Comparison of ENCODE assay signal across 29 cellular contexts in genomic region chr12:25935355-25936144, GRCh38. TPM values are rescaled to one million over a fixed set of nuclear protein-coding genes. Genes with fewer than 3 reads are reported as not detected.
DNase-seq lines count a peak whose midpoint lies in the region; ATAC-seq and TF ChIP-seq lines count a peak whose summit lies in the region.
"Had no signal": no experiment of that assay in that cellular context is flagged by ENCODE, and none has a peak within 500 bp of the region (broad histone marks: within the 10 kb centered on the region; RNA-seq: fewer than 3 reads in every experiment).

No MANE protein-coding gene starts in this region.

- H4K20me1 ChIP-seq in Karpas-422 (ENCODE audit: insufficient read depth, low read depth, low read length), result no peaks in the 10 kb centered on the region

- no peak overlapping the region for H3K23ac ChIP-seq in trophoblast cell (ENCODE audit: low read length)

- H3K4me1 ChIP-seq in trophoblast cell (ENCODE audit: control insufficient read depth in 1 of 2, insufficient read depth in 2 of 2, low read length in 2 of 2) (peaks cover 2% of the 10 kb centered on the region in 2 experiments), Karpas-422 (ENCODE audit: low read length) (no peaks in the 10 kb centered on the region)
- H3K4me1 ChIP-seq: HAP-1, left lung had no signal

- H3K79me2 ChIP-seq in trophoblast cell (ENCODE audit: control insufficient read depth, insufficient read depth, low read length, poor library complexity), result no peaks in the 10 kb centered on the region
- H3K79me2 ChIP-seq in Karpas-422 (ENCODE audit: low read length), result no peaks in the 10 kb centered on the region

- H4K8ac ChIP-seq in trophoblast cell (ENCODE audit: low read depth, low read length), result no peak overlapping the region

- no peaks in the 10 kb centered on the region for H3K36me3 Mint-ChIP-seq in naive thymus-derived CD8-positive, alpha-beta T cell
- H3K36me3 Mint-ChIP-seq: natural killer cell treated with Interleukin-12 subunit alpha and Interleukin-12 subunit beta and Interleukin-15 and Interleukin-18, amount 100 ng/mL, for 72 hours; stimulated activated effector memory CD8-positive, alpha-beta T cell treated with anti-CD3 and anti-CD28 coated beads, Interleukin-12 subunit alpha, Interleukin-12 subunit beta, amount 100 ng/mL, for 72 hours had no signal

- no peak overlapping the region for H2BK120ac ChIP-seq in trophoblast cell (ENCODE audit: insufficient read depth, low read length, poor library complexity)

- no CpG with 5 or more reads among the region's 9 CpGs for WGBS in trophoblast cell (ENCODE audit: extremely low coverage, insufficient coverage, insufficient read length)

- H3K4me2 ChIP-seq in trophoblast cell (ENCODE audit: low read length) (no peak overlapping the region), Karpas-422 (ENCODE audit: low read depth, low read length, poor library complexity, severe bottlenecking) (no peak overlapping the region)

- no peaks in the 10 kb centered on the region for H3K9me2 ChIP-seq in Karpas-422 (replicated peaks; ENCODE audit: insufficient read depth, low read length)

- H3K9me3 ChIP-seq in trophoblast cell (ENCODE audit: insufficient read depth, low read depth, low read length), result no peaks in the 10 kb centered on the region
- no peaks in the 10 kb centered on the region for H3K9me3 ChIP-seq in Karpas-422 (ENCODE audit: low read length)
- H3K9me3 ChIP-seq: Caco-2, HAP-1, left lung had no signal

- no peaks in the 10 kb centered on the region for H3K4me1 Mint-ChIP-seq in naive thymus-derived CD8-positive, alpha-beta T cell
- H3K4me1 Mint-ChIP-seq: stimulated activated effector memory CD8-positive, alpha-beta T cell treated with anti-CD3 and anti-CD28 coated beads, Interleukin-12 subunit alpha, Interleukin-12 subunit beta, amount 100 ng/mL, for 72 hours had no signal

- H3K27me3 ChIP-seq in trophoblast cell (ENCODE audit: insufficient read depth, low read length), result no peaks in the 10 kb centered on the region
- no peaks in the 10 kb centered on the region for H3K27me3 ChIP-seq in Karpas-422 (ENCODE audit: low read length)
- H3K27me3 ChIP-seq: dorsolateral prefrontal cortex, left lung had no signal

- POLR2A ChIA-PET in naive thymus-derived CD8-positive, alpha-beta T cell (lab: Charles Lee), result no interaction called here

- H3K9ac ChIP-seq in trophoblast cell (ENCODE audit: low read length) (no peak overlapping the region), Karpas-422 (ENCODE audit: low read length) (no peak overlapping the region)

- no peaks in the 10 kb centered on the region for H3K79me1 ChIP-seq in trophoblast cell (ENCODE audit: low read length)

- H2AK5ac ChIP-seq in trophoblast cell (ENCODE audit: low read length), result no peak overlapping the region

- no peak for TF ChIP-seq CTCF in AG10803 (conservative IDR thresholded peaks at IDR 0.05; ENCODE audit: low read length)
- TF ChIP-seq CTCF in VCaP (conservative IDR thresholded peaks at IDR 0.05), result no peak
- TF ChIP-seq CTCF in fibroblast of villous mesenchyme (IDR thresholded peaks at IDR 0.05; ENCODE audit: insufficient read depth, low read depth, low read length), result no peak

- no peak overlapping the region for H3K18ac ChIP-seq in trophoblast cell (ENCODE audit: low read length)

- H2AFZ ChIP-seq in trophoblast cell (ENCODE audit: insufficient read depth, low read length, poor library complexity) (no peak overlapping the region), Karpas-422 (ENCODE audit: low read length) (no peak overlapping the region)

- peak overlapping the region in 1 of 10 donors; percentile 0 for H3K27ac Mint-ChIP-seq in naive thymus-derived CD8-positive, alpha-beta T cell
- H3K27ac Mint-ChIP-seq: activated naive CD4-positive, alpha-beta T cell treated with anti-CD3 and anti-CD28 coated beads, Interleukin-2, amount 50 U/mL, for 72 hours; natural killer cell treated with Interleukin-12 subunit alpha and Interleukin-12 subunit beta and Interleukin-15 and Interleukin-18, amount 100 ng/mL, for 72 hours; stimulated activated effector memory CD8-positive, alpha-beta T cell treated with anti-CD3 and anti-CD28 coated beads, Interleukin-12 subunit alpha, Interleukin-12 subunit beta, amount 100 ng/mL, for 72 hours had no signal

- no peak overlapping the region for H4K91ac ChIP-seq in trophoblast cell (ENCODE audit: low read depth, low read length)

- no peak overlapping the region for H3K4ac ChIP-seq in trophoblast cell (ENCODE audit: low read depth, low read length)

- H3K27ac ChIP-seq in VCaP, result peak overlapping the region; percentile 38; the same call in 1 of the 2 replicates
- H3K27ac ChIP-seq in trophoblast cell (ENCODE audit: low read depth, low read length), result no peak overlapping the region
- H3K27ac ChIP-seq in Karpas-422 (ENCODE audit: low read length), result no peak overlapping the region
- H3K27ac ChIP-seq: epithelial cell of prostate, left lung, RWPE1, SK-N-MC, skin epidermis had no signal

- DNase-seq in AG10803 (ENCODE audit: low read depth), result peak; percentile 50
- DNase-seq in fibroblast of villous mesenchyme (ENCODE audit: low read depth), result peak; percentile 13
- DNase-seq in trophoblast cell, result peak; percentile 19 to 69
- DNase-seq in activated gamma-delta T cell (lab: John Stamatoyannopoulos, UW), result no peak
- DNase-seq in Karpas-422, result no peak
- no peak for DNase-seq in naive thymus-derived CD8-positive, alpha-beta T cell
- DNase-seq in NCI-H1092 (lab: John Stamatoyannopoulos, UW), result no peak
- DNase-seq: activated CD8-positive, alpha-beta memory T cell treated with anti-CD3 and anti-CD28 coated beads, Interleukin-2, amount 50 U/mL, for 4 hours; aorta; C1 segment of cervical spinal cord; Caco-2; central memory CD4-positive, alpha-beta T cell; dorsolateral prefrontal cortex; foreskin fibroblast; IMR-90; left lung; NCI-H2029 treated with DMSO at 0.1 percent for 48 hours; NCI-H2227 treated with DMSO at 0.1 percent for 48 hours; NCI-H748 treated with DMSO at 0.1 percent for 48 hours; stimulated activated CD4-positive, alpha-beta T cell treated with anti-CD3 and anti-CD28 coated beads, Interleukin-2, amount 100 ng/mL, for 24 hours had no signal

- no peak overlapping the region for H2BK5ac ChIP-seq in trophoblast cell (ENCODE audit: low read depth, low read length, poor library complexity)

- H3K36me3 ChIP-seq in trophoblast cell (ENCODE audit: control insufficient read depth in 1 of 2, insufficient read depth in 2 of 2, low read length in 2 of 2) (no peaks in the 10 kb centered on the region), Karpas-422 (ENCODE audit: insufficient read depth, low read length) (no peaks in the 10 kb centered on the region)
- H3K36me3 ChIP-seq: HAP-1, left lung had no signal

- ATAC-seq in naive thymus-derived CD8-positive, alpha-beta T cell, result no peak
- ATAC-seq: activated naive CD4-positive, alpha-beta T cell treated with anti-CD3 and anti-CD28 coated beads, Interleukin-2, amount 50 U/mL, for 72 hours; left lung; natural killer cell treated with Interleukin-12 subunit alpha and Interleukin-12 subunit beta and Interleukin-15 and Interleukin-18, amount 100 ng/mL, for 72 hours; stimulated activated effector memory CD8-positive, alpha-beta T cell treated with anti-CD3 and anti-CD28 coated beads, Interleukin-12 subunit alpha, Interleukin-12 subunit beta, amount 100 ng/mL, for 72 hours had no signal

- H4K12ac ChIP-seq in trophoblast cell (ENCODE audit: low read depth, low read length), result no peak overlapping the region

- no peak overlapping the region for H2BK12ac ChIP-seq in trophoblast cell (ENCODE audit: low read length)

- H3K4me3 Mint-ChIP-seq in naive thymus-derived CD8-positive, alpha-beta T cell, result no peak overlapping the region
- H3K4me3 Mint-ChIP-seq: natural killer cell treated with Interleukin-12 subunit alpha and Interleukin-12 subunit beta and Interleukin-15 and Interleukin-18, amount 100 ng/mL, for 72 hours; stimulated activated effector memory CD8-positive, alpha-beta T cell treated with anti-CD3 and anti-CD28 coated beads, Interleukin-12 subunit alpha, Interleukin-12 subunit beta, amount 100 ng/mL, for 72 hours had no signal

- peaks cover 0 to 2% (median 0%) of the 10 kb centered on the region in 9 donors for H3K9me3 Mint-ChIP-seq in naive thymus-derived CD8-positive, alpha-beta T cell
- H3K9me3 Mint-ChIP-seq: stimulated activated effector memory CD8-positive, alpha-beta T cell treated with anti-CD3 and anti-CD28 coated beads, Interleukin-12 subunit alpha, Interleukin-12 subunit beta, amount 100 ng/mL, for 72 hours had no signal

- no peak overlapping the region for H3K14ac ChIP-seq in trophoblast cell (ENCODE audit: low read length)

- no peak overlapping the region for H3K4me3 ChIP-seq in AG10803 (ENCODE audit: low read length)
- H3K4me3 ChIP-seq in fibroblast of villous mesenchyme (ENCODE audit: low read depth, low read length), result no peak overlapping the region
- no peak overlapping the region for H3K4me3 ChIP-seq in trophoblast cell (ENCODE audit: low read depth, low read length)
- H3K4me3 ChIP-seq in Karpas-422 (ENCODE audit: low read length), result no peak overlapping the region
- H3K4me3 ChIP-seq: dorsolateral prefrontal cortex, HAP-1, left lung, SK-N-MC, skin epidermis had no signal

- H3K27me3 Mint-ChIP-seq in naive thymus-derived CD8-positive, alpha-beta T cell, result peaks cover 0 to 6% (median 2%) of the 10 kb centered on the region in 5 donors

RNA-seq across cellular contexts. Expression of gene RASSF8, which starts 22.9 kb away (rescaled TPM):
- total RNA-seq in fibroblast of villous mesenchyme, result 60.6 and 127 TPM in 2 replicates
- 19.0 and 19.7 TPM in 2 replicates for polyA plus RNA-seq in trophoblast cell (2013)
- 0.45 and 4.5 TPM in 2 replicates for total RNA-seq in Karpas-422 (2014; rRNA removed; shearing (Covaris generic); ENCODE audit: low replicate concordance)
- total RNA-seq in naive thymus-derived CD8-positive, alpha-beta T cell, result not detected
- polyA plus RNA-seq in naive thymus-derived CD8-positive, alpha-beta T cell, result not detected

Comparison
In these comparisons a context has a peak if more than half of its experiments do, and no peak if none do; other contexts are left out.
1. DNase-seq: peak in AG10803 (single experiment), fibroblast of villous mesenchyme (single experiment) and trophoblast cell (2 of 2); none in activated gamma-delta T cell (single experiment), Karpas-422 (single experiment), naive thymus-derived CD8-positive, alpha-beta T cell (0 of 10) and NCI-H1092 (single experiment).
2. RNA of gene RASSF8, which starts 22.9 kb away (total RNA-seq): 60.6 to 127 TPM in fibroblast of villous mesenchyme; 0.45 to 4.5 TPM in Karpas-422 and not detected in naive thymus-derived CD8-positive, alpha-beta T cell; every median in the first group is over 10 times any median in the second.